Comparison of ENCODE assay signal across 8 cellular contexts in genomic region chr6:37783831-37784584, GRCh38. TPM values are rescaled to one million over a fixed set of nuclear protein-coding genes. Genes with fewer than 3 reads are reported as not detected.
DNase-seq lines count a peak whose midpoint lies in the region; ATAC-seq and TF ChIP-seq lines count a peak whose summit lies in the region.

No MANE protein-coding gene starts in this region.

- peak overlapping the region in 2 of 10 experiments; percentile 1 to 22; a peak in 4 of 20 replicates for H3K4me3 ChIP-seq in BLaER1 treated with 17β-estradiol and CSF1 and Interleukin-3, amounts not matched to agents 10 nM and 100 nM
- H3K4me3 ChIP-seq in neuronal stem cell (ENCODE audit: low read length in 2 of 2) = peak overlapping the region in 1 of 2 donors; percentile 37

- peaks cover 0 to 16% (median 9%) of the 10 kb centered on the region in 10 experiments; a peak in 13 of 20 replicates for H3K4me1 ChIP-seq in BLaER1 treated with 17β-estradiol and CSF1 and Interleukin-3, amounts not matched to agents 10 nM and 100 nM
- H3K4me1 ChIP-seq in foreskin keratinocyte (peaks cover 18% of the 10 kb centered on the region), neuronal stem cell (ENCODE audit: control insufficient read depth in 2 of 2, insufficient read depth in 1 of 2, low read depth in 1 of 2, low read length in 2 of 2) (peaks cover 35 to 39% of the 10 kb centered on the region in 2 donors)

- H3K18ac ChIP-seq in neuronal stem cell (ENCODE audit: low read length) = peak overlapping the region; percentile 92

- no peak overlapping the region for H3K27ac ChIP-seq in BLaER1 treated with 17β-estradiol and CSF1 and Interleukin-3, amounts not matched to agents 10 nM and 100 nM
- H3K27ac ChIP-seq in foreskin keratinocyte (no peak overlapping the region), neuronal stem cell (replicated peaks; ENCODE audit: low read length) (no peak overlapping the region)

- WGBS in neuronal stem cell (ENCODE audit: extremely low coverage in 2 of 2, insufficient read length in 2 of 2, insufficient replicate concordance in 1 of 2), 2 donors = no CpG with 5 or more reads among the region's 38 CpGs

- peak overlapping the region; percentile 95 for H2AFZ ChIP-seq in neuronal stem cell (ENCODE audit: low read length)

- H3K23ac ChIP-seq in neuronal stem cell (ENCODE audit: low read depth, low read length, poor library complexity) = no peak overlapping the region

- no peak overlapping the region for H4K8ac ChIP-seq in neuronal stem cell (ENCODE audit: low read depth, low read length)

- H2BK15ac ChIP-seq in neuronal stem cell (ENCODE audit: low read length) = peak overlapping the region; percentile 88

- H4K91ac ChIP-seq in neuronal stem cell (ENCODE audit: low read depth, low read length, poor library complexity) = no peak overlapping the region

- H3K4ac ChIP-seq in neuronal stem cell (ENCODE audit: low read length) = peak overlapping the region; percentile 69

- DNase-seq in activated CD8-positive, alpha-beta memory T cell treated with anti-CD3 and anti-CD28 coated beads, Interleukin-2, amount 50 U/mL, for 48 hours = peak; percentile 68
- DNase-seq in foreskin keratinocyte = no peak
- no peak for DNase-seq in neuronal stem cell (ENCODE audit: low spot score)
- DNase-seq in Kasumi-1 (lab: John Stamatoyannopoulos, UW) = no peak
- no peak for DNase-seq in OCI-M1 (lab: John Stamatoyannopoulos, UW)

- ATAC-seq in HG02759 (IDR thresholded peaks at IDR 0.05; ENCODE audit: unreplicated experiment) (peak; percentile 56), foreskin keratinocyte (peak; percentile 38), GM21786 (IDR thresholded peaks at IDR 0.05; ENCODE audit: unreplicated experiment) (no peak)

- peak; percentile 20 for TF ChIP-seq CTCF in foreskin keratinocyte (conservative IDR thresholded peaks at IDR 0.05)

- H2BK12ac ChIP-seq in neuronal stem cell (ENCODE audit: low read length) = peak overlapping the region; percentile 59

- H2AK5ac ChIP-seq in neuronal stem cell (ENCODE audit: low read depth, low read length) = no peak overlapping the region

- H3K27me3 ChIP-seq in BLaER1 treated with 17β-estradiol and CSF1 and Interleukin-3, amounts not matched to agents 10 nM and 100 nM = peaks cover 25 to 36% (median 32%) of the 10 kb centered on the region in 11 experiments
- H3K27me3 ChIP-seq in foreskin keratinocyte (no peaks in the 10 kb centered on the region), neuronal stem cell (ENCODE audit: control insufficient read depth in 3 of 3, insufficient read depth in 3 of 3, low read depth in 1 of 3, low read length in 3 of 3) (peaks cover 0 to under 1% (median 0%) of the 10 kb centered on the region in 3 experiments)

- no peaks in the 10 kb centered on the region for H3K36me3 ChIP-seq in BLaER1 treated with 17β-estradiol and CSF1 and Interleukin-3, amounts not matched to agents 10 nM and 100 nM
- H3K36me3 ChIP-seq in neuronal stem cell (replicated peaks in 1 of 2; ENCODE audit: control insufficient read depth in 2 of 2, insufficient read depth in 2 of 2, low read length in 2 of 2) = no peaks in the 10 kb centered on the region

- no peaks in the 10 kb centered on the region for H3K79me1 ChIP-seq in neuronal stem cell (ENCODE audit: low read depth, low read length)

- peak overlapping the region; percentile 2 for H2BK5ac ChIP-seq in neuronal stem cell (ENCODE audit: low read length)

- no peak overlapping the region for H3K14ac ChIP-seq in neuronal stem cell (ENCODE audit: low read length)

- H4K20me1 ChIP-seq in BLaER1 treated with 17β-estradiol and CSF1 and Interleukin-3, amounts not matched to agents 10 nM and 100 nM = peaks cover 0 to 5% (median 0%) of the 10 kb centered on the region in 11 experiments; a peak in 1 of 22 replicates

- H3K9me3 ChIP-seq in BLaER1 treated with 17β-estradiol and CSF1 and Interleukin-3, amounts not matched to agents 10 nM and 100 nM (replicated peaks in 1 of 11) = no peaks in the 10 kb centered on the region
- no peaks in the 10 kb centered on the region for H3K9me3 ChIP-seq in neuronal stem cell (replicated peaks in 1 of 2; ENCODE audit: control insufficient read depth in 2 of 2, insufficient read depth in 1 of 2, low read depth in 1 of 2, low read length in 2 of 2)

- H2BK120ac ChIP-seq in neuronal stem cell (ENCODE audit: low read depth, low read length) = peak overlapping the region; percentile 29

- no peak overlapping the region for H3K9ac ChIP-seq in BLaER1 treated with 17β-estradiol and CSF1 and Interleukin-3, amounts not matched to agents 10 nM and 100 nM
- H3K9ac ChIP-seq in neuronal stem cell (ENCODE audit: low read depth, low read length, poor library complexity) = peak overlapping the region; percentile 61

- H3K4me2 ChIP-seq in BLaER1 treated with 17β-estradiol and CSF1 and Interleukin-3, amounts not matched to agents 10 nM and 100 nM = peak overlapping the region; percentile 27 to 72 (median 54)
- H3K4me2 ChIP-seq in neuronal stem cell (ENCODE audit: insufficient read depth, low read length, poor library complexity, severe bottlenecking) = peak overlapping the region; percentile 34

RNA-seq across cellular contexts. Expression of gene ZFAND3, which starts 35.5 kb away (rescaled TPM):
- 22.8 and 28.8 TPM in 2 replicates for total RNA-seq in foreskin keratinocyte
- polyA plus RNA-seq in foreskin keratinocyte = 27.5 and 28.0 TPM in 2 replicates
- 76.7 TPM for polyA plus RNA-seq in neuronal stem cell (2013, experiment 1 of 2)
- 81.6 TPM for polyA plus RNA-seq in neuronal stem cell (2013, experiment 2 of 2)
